10 cellular contexts compared by ENCODE assay signal in genomic region chr9:134983094-134983493, GRCh38.
A peak's percentile ranks its signal among the peaks of the same experiment; 100 is the strongest.
DNase-seq lines count a peak whose midpoint lies in the region; TF ChIP-seq lines count a peak whose summit lies in the region.
"Had no signal": no experiment of that assay in that cellular context is flagged by ENCODE, and none has a peak within 500 bp of the region (broad histone marks: within the 10 kb centered on the region; RNA-seq: fewer than 3 reads in every experiment).

No MANE protein-coding gene starts in this region.

- H3K9ac ChIP-seq in SU-DHL-6 (ENCODE audit: low read length) = no peak overlapping the region

- H3K27ac Mint-ChIP-seq in osteocyte (ENCODE audit: unreplicated experiment) = no peak overlapping the region
- H3K27ac Mint-ChIP-seq in activated T-cell treated with anti-CD3 and anti-CD28 coated beads, Interleukin-2, amount 50 U/mL, for 24 hours = no peak overlapping the region

- H3K9me2 ChIP-seq in SU-DHL-6 (replicated peaks; ENCODE audit: insufficient read depth, low read length) = no peaks in the 10 kb centered on the region

- H4K20me1 ChIP-seq in SU-DHL-6 (ENCODE audit: low read depth, low read length) = no peaks in the 10 kb centered on the region

- H3K27me3 Mint-ChIP-seq in osteocyte (ENCODE audit: unreplicated experiment) = peaks cover 6% of the 10 kb centered on the region
- H3K27me3 Mint-ChIP-seq in activated T-cell treated with anti-CD3 and anti-CD28 coated beads, Interleukin-2, amount 50 U/mL, for 24 hours = peaks cover 3% of the 10 kb centered on the region

- WGBS in spleen, 5 donors = 20 to 44% (median 29%) methylated on average over 5 to 14 of the region's 14 CpGs

- no peaks in the 10 kb centered on the region for H3K36me3 ChIP-seq in SU-DHL-6 (ENCODE audit: low read length)
- H3K36me3 ChIP-seq in right atrium auricular region = no peaks in the 10 kb centered on the region
- no peaks in the 10 kb centered on the region for H3K36me3 ChIP-seq in spleen
- H3K36me3 ChIP-seq: ovary had no signal

- intact Hi-C loops in spleen (cut with DNase I; ENCODE audit: low total_unique reads) = loop anchor here (5.0 to 10.0 kb wide), 2 partner anchors 206 to 288 kb away; no protein-coding TSS in a partner anchor

- no peak overlapping the region for H3K4me2 ChIP-seq in SU-DHL-6 (ENCODE audit: low read depth, low read length, poor library complexity, severe bottlenecking)

- H2AFZ ChIP-seq in SU-DHL-6 (ENCODE audit: low read depth, low read length, severe bottlenecking) = no peak overlapping the region

- no peaks in the 10 kb centered on the region for H3K79me2 ChIP-seq in SU-DHL-6 (ENCODE audit: insufficient read depth, low read length)

- H3K27me3 ChIP-seq in SU-DHL-6 (ENCODE audit: low read length) (no peaks in the 10 kb centered on the region; the same call in 1 of the 2 replicates), right atrium auricular region (no peaks in the 10 kb centered on the region), spleen (replicated peaks in 1 of 7) (peaks cover 0 to 7% (median 0%) of the 10 kb centered on the region in 7 donors)
- H3K27me3 ChIP-seq: ovary had no signal

- peaks cover 19% of the 10 kb centered on the region for H3K9me3 Mint-ChIP-seq in osteocyte (ENCODE audit: unreplicated experiment)
- peaks cover 15% of the 10 kb centered on the region for H3K9me3 Mint-ChIP-seq in activated T-cell treated with anti-CD3 and anti-CD28 coated beads, Interleukin-2, amount 50 U/mL, for 24 hours

- TF ChIP-seq CTCF in SU-DHL-6 (IDR thresholded peaks at IDR 0.05; ENCODE audit: insufficient read depth, low read length, poor library complexity, severe bottlenecking) (peak; percentile 70), right atrium auricular region (IDR thresholded peaks at IDR 0.05) (peak; percentile 24 to 63), spleen (IDR thresholded peaks at IDR 0.05 in 8 of 11, conservative IDR thresholded peaks at IDR 0.05 in 3 of 11) (peak in 10 of 11 experiments; percentile 34 to 77 (median 64)), osteocyte (IDR thresholded peaks at IDR 0.05) (no peak)

- H3F3A ChIP-seq in SU-DHL-6 (ENCODE audit: insufficient read depth) = no peaks in the 10 kb centered on the region

- H3K4me1 Mint-ChIP-seq in osteocyte (ENCODE audit: unreplicated experiment) = no peaks in the 10 kb centered on the region
- H3K4me1 Mint-ChIP-seq in activated T-cell treated with anti-CD3 and anti-CD28 coated beads, Interleukin-2, amount 50 U/mL, for 24 hours (ENCODE audit: low read depth) = no peaks in the 10 kb centered on the region

- no peak for TF ChIP-seq POLR2A in spleen (IDR thresholded peaks at IDR 0.05)

- H3K36me3 Mint-ChIP-seq in osteocyte (ENCODE audit: unreplicated experiment) = no peaks in the 10 kb centered on the region
- H3K36me3 Mint-ChIP-seq in activated T-cell treated with anti-CD3 and anti-CD28 coated beads, Interleukin-2, amount 50 U/mL, for 24 hours (ENCODE audit: low read depth) = no peaks in the 10 kb centered on the region

- no peak overlapping the region for H3K4me3 Mint-ChIP-seq in osteocyte (ENCODE audit: unreplicated experiment)
- H3K4me3 Mint-ChIP-seq in activated T-cell treated with anti-CD3 and anti-CD28 coated beads, Interleukin-2, amount 50 U/mL, for 24 hours = no peak overlapping the region

- H3K27ac ChIP-seq in SU-DHL-6 (ENCODE audit: low read depth, low read length) (no peak overlapping the region), right atrium auricular region (no peak overlapping the region), spleen (peak overlapping the region in 1 of 8 donors; percentile 13)
- H3K27ac ChIP-seq: ovary had no signal

- H3K4me1 ChIP-seq in right atrium auricular region (no peaks in the 10 kb centered on the region), spleen (peaks cover 0 to 10% (median 8%) of the 10 kb centered on the region in 6 donors)

- DNase-seq in NOMO-1 (lab: John Stamatoyannopoulos, UW; ENCODE audit: unreplicated experiment in 2 of 2) = peak; percentile 34 to 35
- DNase-seq in NOMO-1 treated with dmso at 0.1 percent for 144 hours (lab: John Stamatoyannopoulos, UW; ENCODE audit: unreplicated experiment) = no peak
- no peak for DNase-seq in right atrium auricular region (ENCODE audit: low spot score)
- peak; percentile 89 for DNase-seq in spleen
- no peak for DNase-seq in osteocyte (ENCODE audit: extremely low spot score, unreplicated experiment)
- no peak for DNase-seq in NCI-H510A (lab: John Stamatoyannopoulos, UW)
- no peak for DNase-seq in activated T-cell treated with anti-CD3 and anti-CD28 coated beads, Interleukin-2, amount 50 U/mL, for 24 hours
- DNase-seq: NCI-H446 treated with DMSO at 0.1 percent for 48 hours had no signal

- H3K9me3 ChIP-seq in SU-DHL-6 (ENCODE audit: insufficient read depth, low read length) = peaks cover 7% of the 10 kb centered on the region; the same call in 1 of the 2 replicates
- peaks cover 0 to 7% of the 10 kb centered on the region in 2 donors for H3K9me3 ChIP-seq in right atrium auricular region
- H3K9me3 ChIP-seq in spleen = peaks cover 0 to 32% (median 11%) of the 10 kb centered on the region in 8 donors
- H3K9me3 ChIP-seq: ovary had no signal

- H3K4me3 ChIP-seq in SU-DHL-6 (ENCODE audit: insufficient read depth, low read length, poor library complexity, severe bottlenecking) = no peak overlapping the region
- no peak overlapping the region for H3K4me3 ChIP-seq in right atrium auricular region
- no peak overlapping the region for H3K4me3 ChIP-seq in spleen
- H3K4me3 ChIP-seq: ovary had no signal

Comparison
In these comparisons a context has a peak if more than half of its experiments do, and no peak if none do; other contexts are left out.
1. DNase-seq: peak in NOMO-1 (2 of 2) and spleen (single experiment); none in NOMO-1 treated with dmso at 0.1 percent for 144 hours (single experiment), right atrium auricular region (single experiment), osteocyte (single experiment), NCI-H510A (single experiment) and activated T-cell treated with anti-CD3 and anti-CD28 coated beads, Interleukin-2, amount 50 U/mL, for 24 hours (single experiment).